ENCODE assay signal across 2 cellular contexts in the genomic region with DNA sequence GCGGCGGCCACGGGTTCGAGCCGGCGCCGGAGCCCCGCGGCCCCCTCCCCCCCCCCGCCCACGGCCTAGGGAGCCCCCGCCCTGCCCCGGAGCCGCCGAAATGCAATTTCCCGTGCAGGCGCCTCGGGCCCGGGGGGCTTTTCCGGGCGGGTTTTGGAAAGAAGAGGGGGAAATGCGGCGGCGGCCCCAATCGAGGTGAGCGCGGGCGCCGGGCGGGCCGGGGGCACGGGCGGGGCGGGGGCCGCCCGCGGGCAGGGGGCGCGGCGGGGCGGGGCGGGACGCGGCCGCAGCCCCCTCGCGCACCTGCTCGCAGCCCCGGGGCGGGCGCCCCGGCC.
TF ChIP-seq lines count a peak whose summit lies in the region.

No MANE protein-coding gene starts in this region.

TF ChIP-seq in A549, 52 proteins besides CTCF, POLR2A, EP300 and RAD21 (continued from another document):
- TF ChIP-seq, protein P1, sequence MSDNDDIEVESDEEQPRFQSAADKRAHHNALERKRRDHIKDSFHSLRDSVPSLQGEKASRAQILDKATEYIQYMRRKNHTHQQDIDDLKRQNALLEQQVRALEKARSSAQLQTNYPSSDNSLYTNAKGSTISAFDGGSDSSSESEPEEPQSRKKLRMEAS (IDR thresholded peaks at IDR 0.05): no peak
- TF ChIP-seq, protein P2, sequence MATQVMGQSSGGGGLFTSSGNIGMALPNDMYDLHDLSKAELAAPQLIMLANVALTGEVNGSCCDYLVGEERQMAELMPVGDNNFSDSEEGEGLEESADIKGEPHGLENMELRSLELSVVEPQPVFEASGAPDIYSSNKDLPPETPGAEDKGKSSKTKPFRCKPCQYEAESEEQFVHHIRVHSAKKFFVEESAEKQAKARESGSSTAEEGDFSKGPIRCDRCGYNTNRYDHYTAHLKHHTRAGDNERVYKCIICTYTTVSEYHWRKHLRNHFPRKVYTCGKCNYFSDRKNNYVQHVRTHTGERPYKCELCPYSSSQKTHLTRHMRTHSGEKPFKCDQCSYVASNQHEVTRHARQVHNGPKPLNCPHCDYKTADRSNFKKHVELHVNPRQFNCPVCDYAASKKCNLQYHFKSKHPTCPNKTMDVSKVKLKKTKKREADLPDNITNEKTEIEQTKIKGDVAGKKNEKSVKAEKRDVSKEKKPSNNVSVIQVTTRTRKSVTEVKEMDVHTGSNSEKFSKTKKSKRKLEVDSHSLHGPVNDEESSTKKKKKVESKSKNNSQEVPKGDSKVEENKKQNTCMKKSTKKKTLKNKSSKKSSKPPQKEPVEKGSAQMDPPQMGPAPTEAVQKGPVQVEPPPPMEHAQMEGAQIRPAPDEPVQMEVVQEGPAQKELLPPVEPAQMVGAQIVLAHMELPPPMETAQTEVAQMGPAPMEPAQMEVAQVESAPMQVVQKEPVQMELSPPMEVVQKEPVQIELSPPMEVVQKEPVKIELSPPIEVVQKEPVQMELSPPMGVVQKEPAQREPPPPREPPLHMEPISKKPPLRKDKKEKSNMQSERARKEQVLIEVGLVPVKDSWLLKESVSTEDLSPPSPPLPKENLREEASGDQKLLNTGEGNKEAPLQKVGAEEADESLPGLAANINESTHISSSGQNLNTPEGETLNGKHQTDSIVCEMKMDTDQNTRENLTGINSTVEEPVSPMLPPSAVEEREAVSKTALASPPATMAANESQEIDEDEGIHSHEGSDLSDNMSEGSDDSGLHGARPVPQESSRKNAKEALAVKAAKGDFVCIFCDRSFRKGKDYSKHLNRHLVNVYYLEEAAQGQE (IDR thresholded peaks at IDR 0.05): no peak
- TF ChIP-seq NR3C1 (IDR thresholded peaks at IDR 0.05): no peak
- no peak for TF ChIP-seq HES2 (IDR thresholded peaks at IDR 0.05)
- TF ChIP-seq FOSL2 (IDR thresholded peaks at IDR 0.05): no peak
- no peak for TF ChIP-seq FOSL2 (CRISPR knock-in tag; IDR thresholded peaks at IDR 0.05)
- no peak for TF ChIP-seq KDM1A (IDR thresholded peaks at IDR 0.05; ENCODE audit: low read depth)
- TF ChIP-seq FOXS1 (CRISPR knock-in tag; IDR thresholded peaks at IDR 0.05): no peak
- TF ChIP-seq NFE2L2 (conservative IDR thresholded peaks at IDR 0.05; ENCODE audit: low read length): no peak
- no peak for TF ChIP-seq CHD2 (IDR thresholded peaks at IDR 0.05; ENCODE audit: low read length, partially characterized antibody)
- TF ChIP-seq ESRRA (IDR thresholded peaks at IDR 0.05; ENCODE audit: borderline replicate concordance, low read length): no peak
- TF ChIP-seq, protein P3, sequence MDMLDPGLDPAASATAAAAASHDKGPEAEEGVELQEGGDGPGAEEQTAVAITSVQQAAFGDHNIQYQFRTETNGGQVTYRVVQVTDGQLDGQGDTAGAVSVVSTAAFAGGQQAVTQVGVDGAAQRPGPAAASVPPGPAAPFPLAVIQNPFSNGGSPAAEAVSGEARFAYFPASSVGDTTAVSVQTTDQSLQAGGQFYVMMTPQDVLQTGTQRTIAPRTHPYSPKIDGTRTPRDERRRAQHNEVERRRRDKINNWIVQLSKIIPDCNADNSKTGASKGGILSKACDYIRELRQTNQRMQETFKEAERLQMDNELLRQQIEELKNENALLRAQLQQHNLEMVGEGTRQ (IDR thresholded peaks at IDR 0.05): no peak

TF ChIP-seq in HEK293, 187 proteins besides CTCF, POLR2A, EP300 and RAD21 (continued from another document):
- TF ChIP-seq, protein P2 (tag by site-specific recombination; IDR thresholded peaks at IDR 0.05): no peak
- TF ChIP-seq INSM2 (tag by site-specific recombination; IDR thresholded peaks at IDR 0.05) (no peak), ZNF302 (tag by site-specific recombination; IDR thresholded peaks at IDR 0.05; ENCODE audit: low read depth) (no peak), ZNF629 (tag by site-specific recombination; IDR thresholded peaks at IDR 0.05) (no peak), ZNF404 (tag by site-specific recombination; IDR thresholded peaks at IDR 0.05) (no peak), ZNF391 (tag by site-specific recombination; IDR thresholded peaks at IDR 0.05; ENCODE audit: borderline replicate concordance, low read depth) (no peak), ZNF280C (tag by site-specific recombination; IDR thresholded peaks at IDR 0.05) (no peak), ZNF777 (tag by site-specific recombination; IDR thresholded peaks at IDR 0.05; ENCODE audit: borderline replicate concordance) (no peak), ZNF561 (tag by site-specific recombination; IDR thresholded peaks at IDR 0.05; ENCODE audit: borderline replicate concordance) (no peak), SP3 (tag by site-specific recombination; IDR thresholded peaks at IDR 0.05) (no peak), ZNF704 (tag by site-specific recombination; IDR thresholded peaks at IDR 0.05) (no peak), ZNF792 (tag by site-specific recombination; IDR thresholded peaks at IDR 0.05) (no peak)
